Comparison of ENCODE assay signal across 8 cellular contexts in the genomic region with DNA sequence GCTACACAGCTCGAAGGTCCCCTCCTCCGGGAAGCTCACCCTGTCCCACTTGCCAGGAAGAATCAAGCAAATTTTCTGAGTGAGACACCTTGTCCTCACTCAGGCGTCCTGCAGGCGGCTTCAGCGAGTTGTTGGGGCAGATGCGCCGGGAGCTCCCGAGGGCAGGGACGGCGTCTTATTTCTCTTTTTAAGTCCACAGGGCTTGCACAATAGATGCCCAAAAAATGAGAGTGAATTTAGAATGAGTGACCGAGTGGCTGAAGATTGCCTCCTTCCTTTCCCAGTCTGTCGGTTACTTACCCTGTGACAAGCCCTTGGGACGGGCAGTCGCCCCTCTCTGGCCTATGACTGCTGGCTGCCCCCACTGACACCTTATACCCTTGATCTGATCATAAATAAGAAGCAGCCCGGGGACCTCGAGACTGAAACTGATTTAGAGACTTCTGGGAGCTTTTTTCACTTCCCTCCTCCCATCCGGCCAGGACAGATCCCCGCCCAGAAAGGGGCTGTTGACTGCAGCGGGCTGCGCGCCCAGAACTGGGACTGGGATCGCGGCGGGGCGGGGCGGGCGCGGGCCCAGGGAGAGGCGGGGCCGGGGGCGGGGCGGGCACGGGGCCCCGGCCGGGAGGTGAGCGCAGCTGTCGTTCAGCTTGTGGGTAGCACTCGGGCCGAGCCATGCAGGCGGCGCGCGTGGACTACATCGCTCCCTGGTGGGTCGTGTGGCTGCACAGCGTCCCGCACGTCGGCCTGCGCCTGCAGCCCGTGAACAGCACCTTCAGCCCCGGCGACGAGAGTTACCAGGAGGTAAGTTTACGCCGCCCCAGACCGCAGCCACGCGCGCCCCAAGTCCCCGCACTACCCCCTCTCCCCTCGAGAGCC. TPM values are rescaled to one million over a fixed set of nuclear protein-coding genes. Genes with fewer than 3 reads are reported as not detected.
DNase-seq lines count a peak whose midpoint lies in the region; ATAC-seq, FAIRE-seq and TF ChIP-seq lines count a peak whose summit lies in the region.

A gene with protein sequence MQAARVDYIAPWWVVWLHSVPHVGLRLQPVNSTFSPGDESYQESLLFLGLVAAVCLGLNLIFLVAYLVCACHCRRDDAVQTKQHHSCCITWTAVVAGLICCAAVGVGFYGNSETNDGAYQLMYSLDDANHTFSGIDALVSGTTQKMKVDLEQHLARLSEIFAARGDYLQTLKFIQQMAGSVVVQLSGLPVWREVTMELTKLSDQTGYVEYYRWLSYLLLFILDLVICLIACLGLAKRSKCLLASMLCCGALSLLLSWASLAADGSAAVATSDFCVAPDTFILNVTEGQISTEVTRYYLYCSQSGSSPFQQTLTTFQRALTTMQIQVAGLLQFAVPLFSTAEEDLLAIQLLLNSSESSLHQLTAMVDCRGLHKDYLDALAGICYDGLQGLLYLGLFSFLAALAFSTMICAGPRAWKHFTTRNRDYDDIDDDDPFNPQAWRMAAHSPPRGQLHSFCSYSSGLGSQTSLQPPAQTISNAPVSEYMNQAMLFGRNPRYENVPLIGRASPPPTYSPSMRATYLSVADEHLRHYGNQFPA (plus strand): TSS at position 659 of the 879 bp plus-strand sequence. CDS start 17 bp downstream, at position 676.

- H3K4me1 Mint-ChIP-seq in astrocyte (ENCODE audit: low read depth, unreplicated experiment): peaks cover 32% of the 10 kb centered on the region

- TF ChIP-seq CTCF in astrocyte (IDR thresholded peaks at IDR 0.05; ENCODE audit: insufficient read depth, low read depth, low read length) (peak; percentile 6), hepatocyte (IDR thresholded peaks at IDR 0.05; ENCODE audit: poor library complexity) (peak; percentile 36), retinal pigment epithelial cell (conservative IDR thresholded peaks at IDR 0.05; ENCODE audit: low read depth, low read length) (peak; percentile 39)

- H3K9me3 ChIP-seq in astrocyte (ENCODE audit: insufficient read depth, low read depth, low read length) (no peaks in the 10 kb centered on the region), hepatocyte (ENCODE audit: low read depth) (no peaks in the 10 kb centered on the region)

- H3K27ac ChIP-seq in astrocyte (ENCODE audit: low read depth, low read length) (peak within 1 kb of the TSS; percentile 53), hepatocyte (peak within 1 kb of the TSS; percentile 41)

- peak within 1 kb of the TSS; percentile 75 for H3K4me3 ChIP-seq in astrocyte (ENCODE audit: insufficient read depth, low read depth, low read length)
- H3K4me3 ChIP-seq in hepatocyte: peak within 1 kb of the TSS; percentile 56
- peak within 1 kb of the TSS; percentile 52 for H3K4me3 ChIP-seq in retinal pigment epithelial cell (ENCODE audit: low read length)

- H3K4me1 ChIP-seq in astrocyte (ENCODE audit: insufficient read depth, low read length) (peaks cover 40% of the 10 kb centered on the region), hepatocyte (ENCODE audit: insufficient read depth) (peaks cover 38% of the 10 kb centered on the region)

- H3K27ac Mint-ChIP-seq in astrocyte (ENCODE audit: unreplicated experiment): peak within 1 kb of the TSS; percentile 82

- peak within 1 kb of the TSS; percentile 89 for H3K9ac ChIP-seq in astrocyte (ENCODE audit: low read length)

- peak; percentile 89 for FAIRE-seq in GM12892 (lab: Jason Lieb, UNC)
- no peak for FAIRE-seq in astrocyte (lab: Jason Lieb, UNC)

- H2AFZ ChIP-seq in astrocyte (ENCODE audit: low read depth, low read length) (peak within 1 kb of the TSS; percentile 75), hepatocyte (peak within 1 kb of the TSS; percentile 86)

- DNase-seq in GM12892 (ENCODE audit: insufficient read length): peak; percentile 73
- DNase-seq in NCI-H1694 treated with DMSO at 0.1 percent for 48 hours (lab: John Stamatoyannopoulos, UW): peak; percentile 89
- peak; percentile 68 for DNase-seq in T-helper 22 cell (ENCODE audit: low read depth)
- peak; percentile 66 for DNase-seq in astrocyte (ENCODE audit: low read depth)
- DNase-seq in hepatocyte (ENCODE audit: low spot score): peak; percentile 95
- no peak for DNase-seq in retinal pigment epithelial cell (ENCODE audit: low read depth)

- H4K20me1 ChIP-seq in astrocyte (ENCODE audit: insufficient read depth, low read length) (peaks cover 57% of the 10 kb centered on the region), hepatocyte (ENCODE audit: insufficient read depth, poor library complexity, severe bottlenecking) (peaks cover 30% of the 10 kb centered on the region)

- H3K4me2 ChIP-seq in astrocyte (ENCODE audit: low read length) (peak within 1 kb of the TSS; percentile 97), hepatocyte (peak within 1 kb of the TSS; percentile 86)

- H3K27me3 ChIP-seq in astrocyte (ENCODE audit: insufficient read depth, low read length) (no peaks in the 10 kb centered on the region), hepatocyte (no peaks in the 10 kb centered on the region)

- 2% methylated on average over 27 of the region's 62 CpGs for WGBS in hepatocyte (ENCODE audit: low lambda C conversion rate, missing lambda C conversion rate)

- H3K36me3 ChIP-seq in astrocyte (ENCODE audit: insufficient read depth, low read length): peaks cover 22% of the 10 kb centered on the region
- no peaks in the 10 kb centered on the region for H3K36me3 ChIP-seq in hepatocyte (replicated peaks; ENCODE audit: insufficient read depth, low read depth)

- H3K9me3 Mint-ChIP-seq in astrocyte (ENCODE audit: unreplicated experiment): no peaks in the 10 kb centered on the region

- peak; percentile 45; the same call in 1 of the 2 replicates for TF ChIP-seq POLR2A in GM12892 (IDR thresholded peaks at IDR 0.05; ENCODE audit: low read depth, low read length)

- ATAC-seq in HG02840 (IDR thresholded peaks at IDR 0.05; ENCODE audit: low FRiP score, unreplicated experiment): peak; percentile 57
- ATAC-seq in HG02938 (IDR thresholded peaks at IDR 0.05; ENCODE audit: unreplicated experiment): no peak

- H3K9me2 ChIP-seq in hepatocyte (replicated peaks; ENCODE audit: insufficient read depth): no peaks in the 10 kb centered on the region

- H3K79me2 ChIP-seq in astrocyte (ENCODE audit: insufficient read depth, low read length): peaks cover 12% of the 10 kb centered on the region
- H3K79me2 ChIP-seq in hepatocyte: peaks cover 6% of the 10 kb centered on the region

- H3K27me3 Mint-ChIP-seq in astrocyte (ENCODE audit: low read depth, unreplicated experiment): peaks cover 21% of the 10 kb centered on the region

- peaks cover 8% of the 10 kb centered on the region for H3K36me3 Mint-ChIP-seq in astrocyte (ENCODE audit: low read depth, unreplicated experiment)

- peak within 1 kb of the TSS; percentile 79 for H3K4me3 Mint-ChIP-seq in astrocyte (ENCODE audit: unreplicated experiment)

RNA-seq across cellular contexts. Expression of the gene that starts here (rescaled TPM):
- polyA plus RNA-seq in GM12892 (2012; ENCODE audit: missing spikeins): 5.6 TPM
- 8.0 and 9.8 TPM in 2 replicates for total RNA-seq in astrocyte
- total RNA-seq in hepatocyte: 7.1 and 7.4 TPM in 2 replicates
- 4.5 and 7.8 TPM in 2 replicates for polyA plus RNA-seq in hepatocyte
